In the genomic region with DNA sequence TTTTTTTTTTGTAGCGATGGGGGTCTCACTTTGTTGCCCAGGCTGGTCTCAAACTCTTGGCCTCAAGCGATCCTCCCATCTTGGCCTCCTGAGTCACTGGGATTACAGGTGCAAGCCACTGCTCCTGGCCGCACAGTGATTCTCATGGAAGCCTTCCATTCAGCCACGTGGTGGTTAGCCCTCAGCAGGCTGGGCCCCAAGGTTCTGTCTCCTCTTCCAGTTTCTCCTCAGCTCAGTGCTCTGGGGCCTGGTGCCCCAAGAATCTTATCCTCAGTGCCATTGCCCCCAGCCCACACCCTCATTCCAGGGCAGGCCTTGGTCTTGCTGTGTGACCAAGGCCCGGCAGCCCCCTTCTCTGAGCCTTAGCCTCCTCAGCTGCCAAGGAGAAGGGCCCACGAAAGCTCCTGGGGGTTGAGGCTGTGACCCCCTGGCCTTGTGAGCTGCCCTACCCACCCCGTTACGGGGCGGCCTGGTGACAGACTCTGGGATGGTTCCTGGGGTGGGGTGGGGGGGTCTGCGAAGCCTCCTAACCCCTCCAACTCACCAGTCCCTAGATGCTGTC, we compare ENCODE assay signal across 1 cellular context.
TF ChIP-seq lines count a peak whose summit lies in the region.

No MANE protein-coding gene starts in this region.

TF ChIP-seq in H1, 55 proteins besides CTCF, POLR2A, EP300 and RAD21 (continued from another document):
- TF ChIP-seq ASH2L (IDR thresholded peaks at IDR 0.05; ENCODE audit: low read length) (no peak), CREB1 (IDR thresholded peaks at IDR 0.05) (no peak), CEBPB (IDR thresholded peaks at IDR 0.05; ENCODE audit: low read depth, low read length) (no peak), GABPA (IDR thresholded peaks at IDR 0.05; ENCODE audit: borderline replicate concordance, insufficient read depth, low read length) (no peak), CBX5 (IDR thresholded peaks at IDR 0.05; ENCODE audit: low read depth, low read length) (no peak), SP2 (IDR thresholded peaks at IDR 0.05; ENCODE audit: low read length) (no peak), TCF12 (IDR thresholded peaks at IDR 0.05; ENCODE audit: low read depth, low read length) (no peak)
TF ChIP-seq in H1: peak in this region for 0.
